In the genomic region with DNA sequence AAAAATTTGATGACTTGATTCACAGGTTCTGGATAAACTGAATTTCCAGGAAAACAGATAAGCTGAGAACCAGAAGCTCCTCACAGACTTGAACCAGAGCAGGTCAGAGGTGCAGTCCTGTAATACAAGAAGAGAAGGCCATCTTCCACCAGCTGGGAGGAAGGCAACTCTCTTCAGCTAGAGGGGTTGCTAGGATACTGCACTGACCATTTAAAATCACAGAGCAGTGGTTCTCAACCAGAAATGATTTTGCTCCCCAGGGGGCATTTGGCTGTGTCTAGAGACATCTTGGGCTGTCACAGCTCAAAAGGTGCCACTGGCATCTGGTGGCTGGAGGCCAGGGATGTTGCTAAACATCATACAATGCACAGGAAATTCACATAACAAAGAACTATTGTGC, we compare ENCODE assay signal across 15 cellular contexts. TPM values are rescaled to one million over a fixed set of nuclear protein-coding genes. Genes with fewer than 3 reads are reported as not detected.
"Had no signal": no experiment of that assay in that cellular context is flagged by ENCODE, and none has a peak within 500 bp of the region (broad histone marks: within the 10 kb centered on the region; RNA-seq: fewer than 3 reads in every experiment).

No MANE protein-coding gene starts in this region.

- DNase-seq: activated CD4-positive, alpha-beta T cell treated with anti-CD3 and anti-CD28 coated beads for 1 hour; activated CD4-positive, alpha-beta T cell treated with anti-CD3 and anti-CD28 coated beads, Interleukin-2, amount 50 U/mL, for 4 hours; activated naive CD4-positive, alpha-beta T cell treated with Interleukin-2 at 50 U/mL for 16 hours; activated T-cell treated with anti-CD3 and anti-CD28 coated beads for 4 hours; dermis blood vessel endothelial cell; erythroblast; left ventricle myocardium inferior; naive B cell; retina; stimulated activated CD4-positive, alpha-beta T cell treated with anti-CD3 and anti-CD28 coated beads, Interleukin-12 subunit alpha, Interleukin-12 subunit beta, amount 100 ng/mL, for 4 hours; stimulated activated CD4-positive, alpha-beta T cell treated with anti-CD3 and anti-CD28 coated beads, Interleukin-2, amount 100 ng/mL, for 24 hours had no signal

- H3K36me3 Mint-ChIP-seq: naive B cell; stimulated activated memory B cell treated with anti-CD40 and anti-IgM and Interleukin-4, amounts not matched to agents 10 μg/mL and 1 μg/mL and 100 μg/mL, for 72 hours had no signal

- ATAC-seq: activated T-helper 17 cell treated with anti-CD3 and anti-CD28 coated beads, Interleukin-2, amount 50 U/mL, for 72 hours; stimulated activated memory B cell treated with anti-CD40 and anti-IgM and Interleukin-4, amounts not matched to agents 10 μg/mL and 1 μg/mL and 100 μg/mL, for 72 hours had no signal

- H3K4me1 ChIP-seq: ascending aorta had no signal

- H3K9me3 ChIP-seq: ascending aorta, left ventricle myocardium inferior had no signal

- H3K4me3 Mint-ChIP-seq: activated T-helper 17 cell treated with anti-CD3 and anti-CD28 coated beads, Interleukin-2, amount 50 U/mL, for 72 hours; naive B cell; stimulated activated memory B cell treated with anti-CD40 and anti-IgM and Interleukin-4, amounts not matched to agents 10 μg/mL and 1 μg/mL and 100 μg/mL, for 72 hours had no signal

- H3K27me3 ChIP-seq: ascending aorta had no signal

- H3K27ac ChIP-seq: ascending aorta, left ventricle myocardium inferior had no signal

- H3K27ac Mint-ChIP-seq: activated T-helper 17 cell treated with anti-CD3 and anti-CD28 coated beads, Interleukin-2, amount 50 U/mL, for 72 hours; naive B cell; stimulated activated memory B cell treated with anti-CD40 and anti-IgM and Interleukin-4, amounts not matched to agents 10 μg/mL and 1 μg/mL and 100 μg/mL, for 72 hours had no signal

- H3K4me1 Mint-ChIP-seq: activated T-helper 17 cell treated with anti-CD3 and anti-CD28 coated beads, Interleukin-2, amount 50 U/mL, for 72 hours; naive B cell; stimulated activated memory B cell treated with anti-CD40 and anti-IgM and Interleukin-4, amounts not matched to agents 10 μg/mL and 1 μg/mL and 100 μg/mL, for 72 hours had no signal

RNA-seq across cellular contexts. Expression of gene OPCML, which starts 17.2 kb away (rescaled TPM):
- total RNA-seq: activated T-helper 17 cell treated with anti-CD3 and anti-CD28 coated beads, Interleukin-2, amount 50 U/mL, for 72 hours; ascending aorta; bronchial epithelial cell; dermis blood vessel endothelial cell had no signal
